37 cellular contexts compared by ENCODE assay signal in genomic region chr20:20627471-20627870, GRCh38.
"Had no signal": no experiment of that assay in that cellular context is flagged by ENCODE, and none has a peak within 500 bp of the region (broad histone marks: within the 10 kb centered on the region; RNA-seq: fewer than 3 reads in every experiment).

No MANE protein-coding gene starts in this region.

- ATAC-seq: activated naive CD4-positive, alpha-beta T cell treated with anti-CD3 and anti-CD28 coated beads, Interleukin-2, amount 50 U/mL, for 72 hours; activated naive CD8-positive, alpha-beta T cell treated with anti-CD3 and anti-CD28 coated beads, Interleukin-2, amount 50 U/mL, for 24 hours; activated T-cell treated with anti-CD3 and anti-CD28 coated beads, Interleukin-2, amount 50 U/mL, for 4 hours; activated T-cell treated with anti-CD3 and anti-CD28 coated beads, Interleukin-2, amount 50 U/mL, for 72 hours; activated T-helper 17 cell treated with anti-CD3 and anti-CD28 coated beads, Interleukin-2, amount 50 U/mL, for 72 hours; body of pancreas had no signal

- DNase-seq: activated effector memory CD4-positive, alpha-beta T cell treated with anti-CD3 and anti-CD28 coated beads, Interleukin-2, amount 50 U/mL, for 16 hours; activated effector memory CD4-positive, alpha-beta T cell treated with Interleukin-2 at 50 U/mL for 16 hours; activated gamma-delta T cell; activated gamma-delta T cell treated with Interleukin-2 at 50 U/mL for 16 hours; activated naive CD4-positive, alpha-beta T cell; activated naive CD4-positive, alpha-beta T cell treated with anti-CD3 and anti-CD28 coated beads for 36 hours; activated naive CD4-positive, alpha-beta T cell treated with anti-CD3 and anti-CD28 coated beads, Interleukin-2, amount 10 ng/mL, durations not matched to agents 7 days and 5 days; activated naive CD4-positive, alpha-beta T cell treated with anti-CD3 and anti-CD28 coated beads, Interleukin-2, amount 50 U/mL, for 16 hours; activated naive CD4-positive, alpha-beta T cell treated with Interleukin-2 at 50 U/mL for 16 hours; activated naive CD8-positive, alpha-beta T cell treated with anti-CD3 and anti-CD28 coated beads for 36 hours; activated naive CD8-positive, alpha-beta T cell treated with anti-CD3 and anti-CD28 coated beads, Interleukin-2, amount 10 ng/mL, durations not matched to agents 7 days and 5 days; activated naive CD8-positive, alpha-beta T cell treated with anti-CD3 and anti-CD28 coated beads, Interleukin-2, amount 50 U/mL, for 24 hours; activated T-cell treated with anti-CD3 and anti-CD28 coated beads, Interleukin-2, amount 50 U/mL, for 24 hours; activated T-cell treated with anti-CD3 and anti-CD28 coated beads, Interleukin-2, amount 50 U/mL, for 4 hours; activated T-cell treated with anti-CD3 and anti-CD28 coated beads, Interleukin-2, amount 50 U/mL, for 48 hours; activated T-cell treated with anti-CD3 and anti-CD28 coated beads, Interleukin-2, amount 50 U/mL, for 72 hours; adrenal gland; amniotic stem cell; amygdala; anterior cingulate cortex; aorta; body of pancreas; brain microvascular endothelial cell; caudate nucleus; central memory CD4-positive, alpha-beta T cell; cerebellar nuclear complex had no signal

- H3K9me3 Mint-ChIP-seq: activated naive CD4-positive, alpha-beta T cell treated with anti-CD3 and anti-CD28 coated beads for 36 hours; activated naive CD4-positive, alpha-beta T cell treated with anti-CD3 and anti-CD28 coated beads, Interleukin-2, amount 10 ng/mL, durations not matched to agents 7 days and 5 days; activated naive CD4-positive, alpha-beta T cell treated with anti-CD3 and anti-CD28 coated beads, Interleukin-2, amount 50 U/mL, for 24 hours; activated naive CD4-positive, alpha-beta T cell treated with anti-CD3 and anti-CD28 coated beads, Interleukin-2, amount 50 U/mL, for 72 hours; activated naive CD8-positive, alpha-beta T cell treated with anti-CD3 and anti-CD28 coated beads for 36 hours; activated naive CD8-positive, alpha-beta T cell treated with anti-CD3 and anti-CD28 coated beads, Interleukin-2, amount 10 ng/mL, durations not matched to agents 7 days and 5 days; activated naive CD8-positive, alpha-beta T cell treated with anti-CD3 and anti-CD28 coated beads, Interleukin-2, amount 50 U/mL, for 24 hours; activated T-cell treated with anti-CD3 and anti-CD28 coated beads, Interleukin-2, amount 50 U/mL, for 24 hours; activated T-cell treated with anti-CD3 and anti-CD28 coated beads, Interleukin-2, amount 50 U/mL, for 4 hours; activated T-cell treated with anti-CD3 and anti-CD28 coated beads, Interleukin-2, amount 50 U/mL, for 72 hours; activated T-helper 1 cell treated with anti-CD3 and anti-CD28 coated beads, Interleukin-12 subunit alpha, Interleukin-12 subunit beta, Interleukin-2, Interleukin-4 antibody, amounts not matched to agents 30 ng/mL and 10 ng/mL and 1 ng/mL, durations not matched to agents 14 hours and 24 hours and 36 hours; activated T-helper 17 cell treated with anti-CD3 and anti-CD28 coated beads, Interleukin-2, amount 50 U/mL, for 72 hours; activated T-helper 2 cell treated with anti-CD3 and anti-CD28 coated beads, Interferon-gamma antibody, Interleukin-2, Interleukin-4, amounts not matched to agents 10 μg/mL and 5 μg/mL and 100 μg/mL, durations not matched to agents 14 hours and 24 hours and 36 hours; brain; central memory CD8-positive, alpha-beta T cell had no signal

- H3K4me1 ChIP-seq: adrenal gland, ascending aorta, body of pancreas, breast epithelium had no signal

- H3K36me3 ChIP-seq: brain microvascular endothelial cell had no signal

- H3K4me1 Mint-ChIP-seq: activated naive CD4-positive, alpha-beta T cell treated with anti-CD3 and anti-CD28 coated beads, Interleukin-2, amount 10 ng/mL, durations not matched to agents 7 days and 5 days; activated naive CD4-positive, alpha-beta T cell treated with anti-CD3 and anti-CD28 coated beads, Interleukin-2, amount 50 U/mL, for 24 hours; activated naive CD8-positive, alpha-beta T cell treated with anti-CD3 and anti-CD28 coated beads for 36 hours; activated naive CD8-positive, alpha-beta T cell treated with anti-CD3 and anti-CD28 coated beads, Interleukin-2, amount 10 ng/mL, durations not matched to agents 7 days and 5 days; activated naive CD8-positive, alpha-beta T cell treated with anti-CD3 and anti-CD28 coated beads, Interleukin-2, amount 50 U/mL, for 24 hours; activated T-helper 17 cell treated with anti-CD3 and anti-CD28 coated beads, Interleukin-2, amount 50 U/mL, for 72 hours; brain; central memory CD8-positive, alpha-beta T cell had no signal

- H3K4me3 Mint-ChIP-seq: activated naive CD4-positive, alpha-beta T cell treated with anti-CD3 and anti-CD28 coated beads for 36 hours; activated naive CD4-positive, alpha-beta T cell treated with anti-CD3 and anti-CD28 coated beads, Interleukin-2, amount 10 ng/mL, durations not matched to agents 7 days and 5 days; activated naive CD4-positive, alpha-beta T cell treated with anti-CD3 and anti-CD28 coated beads, Interleukin-2, amount 50 U/mL, for 24 hours; activated naive CD8-positive, alpha-beta T cell; activated naive CD8-positive, alpha-beta T cell treated with anti-CD3 and anti-CD28 coated beads for 36 hours; activated naive CD8-positive, alpha-beta T cell treated with anti-CD3 and anti-CD28 coated beads, Interleukin-2, amount 10 ng/mL, durations not matched to agents 7 days and 5 days; activated naive CD8-positive, alpha-beta T cell treated with anti-CD3 and anti-CD28 coated beads, Interleukin-2, amount 50 U/mL, for 24 hours; activated T-cell treated with anti-CD3 and anti-CD28 coated beads, Interleukin-2, amount 50 U/mL, for 24 hours; activated T-cell treated with anti-CD3 and anti-CD28 coated beads, Interleukin-2, amount 50 U/mL, for 4 hours; activated T-cell treated with anti-CD3 and anti-CD28 coated beads, Interleukin-2, amount 50 U/mL, for 72 hours; activated T-helper 1 cell treated with anti-CD3 and anti-CD28 coated beads, Interleukin-12 subunit alpha, Interleukin-12 subunit beta, Interleukin-2, Interleukin-4 antibody, amounts not matched to agents 30 ng/mL and 10 ng/mL and 1 ng/mL, durations not matched to agents 14 hours and 24 hours and 36 hours; activated T-helper 17 cell treated with anti-CD3 and anti-CD28 coated beads, Interleukin-2, amount 50 U/mL, for 72 hours; brain; central memory CD8-positive, alpha-beta T cell had no signal

- H3K9me3 ChIP-seq: adrenal gland, ascending aorta, body of pancreas, breast epithelium had no signal

- H3K27me3 Mint-ChIP-seq: activated naive CD4-positive, alpha-beta T cell treated with anti-CD3 and anti-CD28 coated beads, Interleukin-2, amount 10 ng/mL, durations not matched to agents 7 days and 5 days; activated naive CD4-positive, alpha-beta T cell treated with anti-CD3 and anti-CD28 coated beads, Interleukin-2, amount 50 U/mL, for 24 hours; activated naive CD8-positive, alpha-beta T cell; activated naive CD8-positive, alpha-beta T cell treated with anti-CD3 and anti-CD28 coated beads for 36 hours; activated naive CD8-positive, alpha-beta T cell treated with anti-CD3 and anti-CD28 coated beads, Interleukin-2, amount 10 ng/mL, durations not matched to agents 7 days and 5 days; activated naive CD8-positive, alpha-beta T cell treated with anti-CD3 and anti-CD28 coated beads, Interleukin-2, amount 50 U/mL, for 24 hours; activated T-cell treated with anti-CD3 and anti-CD28 coated beads, Interleukin-2, amount 50 U/mL, for 24 hours; activated T-helper 17 cell treated with anti-CD3 and anti-CD28 coated beads, Interleukin-2, amount 50 U/mL, for 72 hours; central memory CD8-positive, alpha-beta T cell had no signal

- H3K27ac Mint-ChIP-seq: activated naive CD4-positive, alpha-beta T cell treated with anti-CD3 and anti-CD28 coated beads for 36 hours; activated naive CD4-positive, alpha-beta T cell treated with anti-CD3 and anti-CD28 coated beads, Interleukin-2, amount 10 ng/mL, durations not matched to agents 7 days and 5 days; activated naive CD4-positive, alpha-beta T cell treated with anti-CD3 and anti-CD28 coated beads, Interleukin-2, amount 50 U/mL, for 24 hours; activated naive CD8-positive, alpha-beta T cell; activated naive CD8-positive, alpha-beta T cell treated with anti-CD3 and anti-CD28 coated beads for 36 hours; activated naive CD8-positive, alpha-beta T cell treated with anti-CD3 and anti-CD28 coated beads, Interleukin-2, amount 50 U/mL, for 24 hours; activated T-cell treated with anti-CD3 and anti-CD28 coated beads, Interleukin-2, amount 50 U/mL, for 24 hours; activated T-cell treated with anti-CD3 and anti-CD28 coated beads, Interleukin-2, amount 50 U/mL, for 72 hours; activated T-helper 17 cell treated with anti-CD3 and anti-CD28 coated beads, Interleukin-2, amount 50 U/mL, for 72 hours; activated T-helper 2 cell treated with anti-CD3 and anti-CD28 coated beads, Interferon-gamma antibody, Interleukin-2, Interleukin-4, amounts not matched to agents 10 μg/mL and 5 μg/mL and 100 μg/mL, durations not matched to agents 14 hours and 24 hours and 36 hours; brain had no signal

- H3K27ac ChIP-seq: adrenal gland, ascending aorta, body of pancreas, brain microvascular endothelial cell, breast epithelium, cardiac muscle cell had no signal

- H3K27me3 ChIP-seq: adrenal gland, ascending aorta, body of pancreas, brain microvascular endothelial cell, breast epithelium, cardiac muscle cell had no signal

- H3K4me3 ChIP-seq: adrenal gland, ascending aorta, body of pancreas, breast epithelium, cardiac muscle cell had no signal
